ENCODE assay signal across 8 cellular contexts in genomic region chr6:118810420-118811027, GRCh38.
DNase-seq lines count a peak whose midpoint lies in the region; ATAC-seq and TF ChIP-seq lines count a peak whose summit lies in the region.

No MANE protein-coding gene starts in this region.

- no peaks in the 10 kb centered on the region for H3K4me1 ChIP-seq in NT2/D1 (ENCODE audit: insufficient read depth, insufficient read length)

- no peak overlapping the region for H3K9ac ChIP-seq in NT2/D1 (ENCODE audit: insufficient read length, low read depth)

- peaks cover 11% of the 10 kb centered on the region for H3K9me3 ChIP-seq in NT2/D1 (ENCODE audit: insufficient read depth, low read length)

- H3K4me3 ChIP-seq in GM12865 (ENCODE audit: low read depth, low read length) (no peak overlapping the region), NT2/D1 (ENCODE audit: insufficient read length, low read depth) (no peak overlapping the region)

- H3K36me3 ChIP-seq in NT2/D1 (ENCODE audit: insufficient read depth, insufficient read length, low read length), result peaks cover 5% of the 10 kb centered on the region

- in situ Hi-C loops in ACHN (cut with HindIII; ENCODE audit: low pct_ligation_motif_present, low pct_unique_long_range_greater_than_20kb, low sequenced_read_pairs), result no loop called here

- DNase-seq in GM12865 (ENCODE audit: low read depth) (peak; percentile 80), NT2/D1 (ENCODE audit: low read depth, low spot score) (peak; percentile 8), ACHN (no peak), NCI-H187 (lab: John Stamatoyannopoulos, UW) (no peak), medulla oblongata (ENCODE audit: extremely low spot score) (no peak)
- DNase-seq in activated effector memory CD4-positive, alpha-beta T cell treated with anti-CD3 and anti-CD28 coated beads, Interleukin-2, amount 50 U/mL, for 16 hours, result peak; percentile 85
- DNase-seq in stimulated activated CD8-positive, alpha-beta memory T cell treated with anti-CD3 and anti-CD28 coated beads, Interleukin-2, amount 100 ng/mL, for 1 hour (ENCODE audit: low read depth in 2 of 2), result peak; percentile 43 to 53

- no peak for TF ChIP-seq CTCF in GM12865 (IDR thresholded peaks at IDR 0.05; ENCODE audit: insufficient read depth, low read depth, low read length, missing control alignments)

- peak; percentile 80 for ATAC-seq in HG02588 (IDR thresholded peaks at IDR 0.05; ENCODE audit: unreplicated experiment)

- no peaks in the 10 kb centered on the region for H3K27me3 ChIP-seq in NT2/D1 (ENCODE audit: insufficient read depth, insufficient read length)

Comparison
In these comparisons a context has a peak if more than half of its experiments do, and no peak if none do; other contexts are left out.
1. DNase-seq: peak in GM12865 (single experiment), NT2/D1 (single experiment), activated effector memory CD4-positive, alpha-beta T cell treated with anti-CD3 and anti-CD28 coated beads, Interleukin-2, amount 50 U/mL, for 16 hours (single experiment) and stimulated activated CD8-positive, alpha-beta memory T cell treated with anti-CD3 and anti-CD28 coated beads, Interleukin-2, amount 100 ng/mL, for 1 hour (2 of 2); none in ACHN (single experiment), NCI-H187 (0 of 2) and medulla oblongata (single experiment).